In the genomic region with DNA sequence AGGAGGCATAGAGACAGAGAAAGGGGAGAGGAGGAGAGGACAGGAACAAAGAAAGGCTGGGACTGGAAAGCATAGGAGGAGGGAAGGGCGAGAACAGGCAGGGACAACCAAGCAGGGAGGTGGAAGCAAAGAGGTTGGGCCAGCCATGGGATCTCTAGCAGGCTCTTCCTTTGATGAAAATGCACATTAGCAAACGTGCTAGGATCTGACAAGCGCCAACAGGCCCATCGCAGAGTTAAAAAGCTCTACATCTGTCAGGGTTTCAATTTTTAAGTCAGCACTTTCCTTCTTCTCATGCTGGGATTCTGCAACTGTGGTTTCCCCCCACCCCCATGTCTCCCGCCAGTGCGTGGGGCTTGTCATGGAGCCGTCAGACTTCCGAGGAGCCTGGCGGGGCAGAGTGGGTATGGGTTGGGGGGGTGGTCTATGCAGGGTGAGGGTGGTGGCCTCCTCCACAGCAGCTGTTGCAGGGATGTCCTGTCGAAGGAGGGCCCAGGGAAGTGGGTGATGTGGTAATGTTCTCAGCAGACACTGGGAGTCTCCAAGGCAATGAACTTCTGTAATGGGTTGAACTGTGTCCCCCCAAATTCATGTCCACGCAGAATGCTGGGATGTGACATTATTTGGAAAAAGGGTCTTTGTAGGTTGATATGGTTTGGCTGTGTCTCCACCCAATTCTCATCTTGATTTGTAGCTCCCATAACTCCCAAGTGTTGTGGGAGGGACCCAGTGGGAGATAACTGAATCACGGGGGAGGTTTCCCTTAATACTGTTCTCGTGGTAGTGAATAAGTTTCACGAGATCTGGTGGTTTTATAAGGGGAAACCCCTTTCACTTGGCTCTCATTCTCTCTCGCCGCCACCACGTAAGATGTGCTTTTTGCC, we compare ENCODE assay signal across 1 cellular context.
TF ChIP-seq lines count a peak whose summit lies in the region.

No MANE protein-coding gene starts in this region.

TF ChIP-seq in WTC11, 78 proteins besides CTCF, POLR2A, EP300 and RAD21 (continued from another document):
- TF ChIP-seq ZNF263 (CRISPR knock-in tag; IDR thresholded peaks at IDR 0.05; ENCODE audit: low read depth): no peak
- TF ChIP-seq SMAD3 (CRISPR knock-in tag; IDR thresholded peaks at IDR 0.05; ENCODE audit: borderline replicate concordance): no peak
- no peak for TF ChIP-seq ZNF121 (CRISPR knock-in tag; IDR thresholded peaks at IDR 0.05)
